ENCODE assay signal across 2 cellular contexts in the genomic region with DNA sequence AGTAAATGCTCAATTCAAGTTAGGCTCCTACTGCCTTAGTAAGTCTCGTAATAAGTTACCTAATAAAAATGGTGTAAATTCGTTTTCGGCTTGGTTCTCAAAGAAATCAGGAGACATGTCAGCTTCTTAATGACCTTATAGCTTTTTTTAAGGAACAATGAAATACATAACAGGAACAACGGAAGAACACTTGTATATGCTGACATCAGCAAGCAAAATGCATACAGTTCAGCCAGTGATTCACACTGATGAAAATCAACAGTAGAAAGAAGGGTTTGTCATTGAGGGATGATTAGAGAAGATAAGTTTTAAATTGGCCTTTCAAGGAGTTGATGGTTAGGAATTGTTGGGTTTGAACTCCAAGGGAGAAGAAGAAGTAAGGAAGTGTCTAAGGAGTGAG.
TF ChIP-seq lines count a peak whose summit lies in the region.

No MANE protein-coding gene starts in this region.

TF ChIP-seq in A549, 52 proteins besides CTCF, POLR2A, EP300 and RAD21:
- no peak for TF ChIP-seq JUNB (IDR thresholded peaks at IDR 0.05)
- TF ChIP-seq MAFK (IDR thresholded peaks at IDR 0.05; ENCODE audit: partially characterized antibody) = peak; percentile 79

TF ChIP-seq in HepG2, 621 proteins besides CTCF, POLR2A, EP300 and RAD21:
- no peak for TF ChIP-seq YY1 (IDR thresholded peaks at IDR 0.05; ENCODE audit: insufficient read depth, insufficient replicate concordance, low read depth, low read length)
- peak; percentile 57 for TF ChIP-seq MAFF (IDR thresholded peaks at IDR 0.05; ENCODE audit: low read depth, low read length)
- TF ChIP-seq MAFK (conservative IDR thresholded peaks at IDR 0.05 in 1 of 2, IDR thresholded peaks at IDR 0.05 in 1 of 2; ENCODE audit: low read length in 2 of 2) = peak; percentile 65 to 76; a peak in 3 of 4 replicates
